8 cellular contexts compared by ENCODE assay signal in genomic region chr19:32676186-32676894, GRCh38. TPM values are rescaled to one million over a fixed set of nuclear protein-coding genes. Genes with fewer than 3 reads are reported as not detected.
DNase-seq lines count a peak whose midpoint lies in the region; ATAC-seq and TF ChIP-seq lines count a peak whose summit lies in the region.

No MANE protein-coding gene starts in this region.

- peak overlapping the region; percentile 81 for H2AFZ ChIP-seq in KMS-11 (ENCODE audit: low read depth)

- no peaks in the 10 kb centered on the region for H3K9me3 Mint-ChIP-seq in CD8-positive, alpha-beta memory T cell
- H3K9me3 Mint-ChIP-seq in activated naive CD4-positive, alpha-beta T cell treated with anti-CD3 and anti-CD28 coated beads, Interleukin-2, amount 10 ng/mL, durations not matched to agents 7 days and 5 days = no peaks in the 10 kb centered on the region
- no peaks in the 10 kb centered on the region for H3K9me3 Mint-ChIP-seq in stimulated activated effector memory CD8-positive, alpha-beta T cell treated with anti-CD3 and anti-CD28 coated beads, Interleukin-12 subunit alpha, Interleukin-12 subunit beta, amount 100 ng/mL, for 72 hours

- no peaks in the 10 kb centered on the region for H3K9me3 ChIP-seq in CD8-positive, alpha-beta memory T cell (ENCODE audit: low read length)
- H3K9me3 ChIP-seq in iPS-18c (ENCODE audit: control insufficient read depth, insufficient read depth, low read length) = peaks cover 5% of the 10 kb centered on the region

- CTCF ChIA-PET in CD8-positive, alpha-beta memory T cell (lab: Charles Lee) = interaction anchor here (1.3 to 2.6 kb wide), 3 partner anchors 11 to 295 kb away, joined by 3 to 5 read pairs (median 5); partner anchors contain the start of genes CEP89 and FAAP24
- CTCF ChIA-PET in activated naive CD4-positive, alpha-beta T cell treated with anti-CD3 and anti-CD28 coated beads, Interleukin-2, amount 10 ng/mL, durations not matched to agents 7 days and 5 days (lab: Charles Lee) = interaction anchor here (1.4 kb wide), 1 partner anchor 15 kb away, joined by 7 read pairs; the partner anchor contains the start of gene NUDT19

- no peak overlapping the region for H3K9ac ChIP-seq in KMS-11

- H3K4me2 ChIP-seq in KMS-11 = peak overlapping the region; percentile 64

- peaks cover 8% of the 10 kb centered on the region for H3K27me3 ChIP-seq in CD8-positive, alpha-beta memory T cell (ENCODE audit: insufficient read depth, low read length, poor library complexity, severe bottlenecking)
- H3K27me3 ChIP-seq in KMS-11 (ENCODE audit: insufficient read depth, low read depth) = no peaks in the 10 kb centered on the region

- ATAC-seq in stimulated activated effector memory CD8-positive, alpha-beta T cell treated with anti-CD3 and anti-CD28 coated beads, Interleukin-12 subunit alpha, Interleukin-12 subunit beta, amount 100 ng/mL, for 72 hours = no peak
- ATAC-seq in GM21576 (IDR thresholded peaks at IDR 0.05; ENCODE audit: unreplicated experiment) (no peak), HG03439 (IDR thresholded peaks at IDR 0.05; ENCODE audit: unreplicated experiment) (no peak)

- POLR2A ChIA-PET in CD8-positive, alpha-beta memory T cell (lab: Charles Lee) = interaction anchor here (0.8 to 3.7 kb wide), 5 partner anchors 13 to 300 kb away, joined by 3 to 25 read pairs (median 3); partner anchors contain the start of gene NUDT19

- H3K4me3 ChIP-seq in CD8-positive, alpha-beta memory T cell (ENCODE audit: low read length) = peak overlapping the region; percentile 92
- H3K4me3 ChIP-seq in KMS-11 (IDR thresholded peaks at IDR 0.05; ENCODE audit: insufficient read depth, low read depth, low read length) = no peak overlapping the region
- H3K4me3 ChIP-seq in iPS-18c (ENCODE audit: insufficient read depth, low read depth, low read length) = peak overlapping the region; percentile 77

- peaks cover 0 to 7% (median 0%) of the 10 kb centered on the region in 3 donors for H3K36me3 Mint-ChIP-seq in CD8-positive, alpha-beta memory T cell
- H3K36me3 Mint-ChIP-seq in activated naive CD4-positive, alpha-beta T cell treated with anti-CD3 and anti-CD28 coated beads, Interleukin-2, amount 10 ng/mL, durations not matched to agents 7 days and 5 days = peaks cover 3% of the 10 kb centered on the region
- H3K36me3 Mint-ChIP-seq in stimulated activated effector memory CD8-positive, alpha-beta T cell treated with anti-CD3 and anti-CD28 coated beads, Interleukin-12 subunit alpha, Interleukin-12 subunit beta, amount 100 ng/mL, for 72 hours = no peaks in the 10 kb centered on the region

- DNase-seq in CD8-positive, alpha-beta memory T cell = peak in 3 of 5 donors; percentile 4 to 33 (median 21)
- peak; percentile 33 for DNase-seq in activated naive CD4-positive, alpha-beta T cell treated with anti-CD3 and anti-CD28 coated beads, Interleukin-2, amount 10 ng/mL, durations not matched to agents 7 days and 5 days
- no peak for DNase-seq in stimulated activated effector memory CD8-positive, alpha-beta T cell treated with anti-CD3 and anti-CD28 coated beads, Interleukin-12 subunit alpha, Interleukin-12 subunit beta, amount 100 ng/mL, for 72 hours (ENCODE audit: low spot score in 2 of 2)
- no peak for DNase-seq in GF-D8 (lab: John Stamatoyannopoulos, UW)

- H4K20me1 ChIP-seq in KMS-11 (ENCODE audit: insufficient read depth) = no peaks in the 10 kb centered on the region

- H3K27ac Mint-ChIP-seq in CD8-positive, alpha-beta memory T cell = no peak overlapping the region
- H3K27ac Mint-ChIP-seq in activated naive CD4-positive, alpha-beta T cell treated with anti-CD3 and anti-CD28 coated beads, Interleukin-2, amount 10 ng/mL, durations not matched to agents 7 days and 5 days = no peak overlapping the region
- H3K27ac Mint-ChIP-seq in stimulated activated effector memory CD8-positive, alpha-beta T cell treated with anti-CD3 and anti-CD28 coated beads, Interleukin-12 subunit alpha, Interleukin-12 subunit beta, amount 100 ng/mL, for 72 hours = no peak overlapping the region

- peaks cover 36 to 44% (median 37%) of the 10 kb centered on the region in 3 donors for H3K4me1 Mint-ChIP-seq in CD8-positive, alpha-beta memory T cell
- H3K4me1 Mint-ChIP-seq in activated naive CD4-positive, alpha-beta T cell treated with anti-CD3 and anti-CD28 coated beads, Interleukin-2, amount 10 ng/mL, durations not matched to agents 7 days and 5 days = peaks cover 37% of the 10 kb centered on the region
- H3K4me1 Mint-ChIP-seq in stimulated activated effector memory CD8-positive, alpha-beta T cell treated with anti-CD3 and anti-CD28 coated beads, Interleukin-12 subunit alpha, Interleukin-12 subunit beta, amount 100 ng/mL, for 72 hours = peaks cover 35% of the 10 kb centered on the region

- H3K79me2 ChIP-seq in KMS-11 (ENCODE audit: insufficient read depth, low read depth) = peaks cover 38% of the 10 kb centered on the region

- no peak overlapping the region for H3K27ac ChIP-seq in CD8-positive, alpha-beta memory T cell (ENCODE audit: low read depth, low read length)
- no peak overlapping the region for H3K27ac ChIP-seq in KMS-11

- no peaks in the 10 kb centered on the region for H3K36me3 ChIP-seq in CD8-positive, alpha-beta memory T cell (ENCODE audit: insufficient read depth, low read length)
- H3K36me3 ChIP-seq in KMS-11 (ENCODE audit: insufficient read depth) = peaks cover 2% of the 10 kb centered on the region; the same call in 1 of the 2 replicates

- H3K4me1 ChIP-seq in CD8-positive, alpha-beta memory T cell (ENCODE audit: insufficient read depth, low read length) = peaks cover 19% of the 10 kb centered on the region
- H3K4me1 ChIP-seq in KMS-11 (ENCODE audit: low read depth, poor library complexity, severe bottlenecking) = peaks cover 12% of the 10 kb centered on the region

- TF ChIP-seq CTCF in KMS-11 (conservative IDR thresholded peaks at IDR 0.05; ENCODE audit: low read depth, low read length) = no peak

- peaks cover 9 to 13% of the 10 kb centered on the region in 2 donors for H3K27me3 Mint-ChIP-seq in CD8-positive, alpha-beta memory T cell
- peaks cover 66% of the 10 kb centered on the region for H3K27me3 Mint-ChIP-seq in activated naive CD4-positive, alpha-beta T cell treated with anti-CD3 and anti-CD28 coated beads, Interleukin-2, amount 10 ng/mL, durations not matched to agents 7 days and 5 days

- H3K4me3 Mint-ChIP-seq in CD8-positive, alpha-beta memory T cell = peak overlapping the region; percentile 15 to 96 (median 94)
- H3K4me3 Mint-ChIP-seq in activated naive CD4-positive, alpha-beta T cell treated with anti-CD3 and anti-CD28 coated beads, Interleukin-2, amount 10 ng/mL, durations not matched to agents 7 days and 5 days = peak overlapping the region; percentile 87
- H3K4me3 Mint-ChIP-seq in stimulated activated effector memory CD8-positive, alpha-beta T cell treated with anti-CD3 and anti-CD28 coated beads, Interleukin-12 subunit alpha, Interleukin-12 subunit beta, amount 100 ng/mL, for 72 hours = peak overlapping the region; percentile 83

RNA-seq across cellular contexts. Expression of gene RGS9BP, which starts 0.7 kb away (rescaled TPM):
- total RNA-seq in CD8-positive, alpha-beta memory T cell = under 1 TPM; 0.15 to 0.20 TPM
- 0.12 TPM for polyA plus RNA-seq in CD8-positive, alpha-beta memory T cell

RNA-seq across cellular contexts. Expression of gene ANKRD27, which starts 1.4 kb away (rescaled TPM):
- total RNA-seq in CD8-positive, alpha-beta memory T cell = 10 to 100 TPM; 38.0 to 42.4 TPM
- 31.1 TPM for polyA plus RNA-seq in CD8-positive, alpha-beta memory T cell

RNA-seq across cellular contexts. Expression of gene NUDT19, which starts 15.3 kb away (rescaled TPM):
- 10 to 100 TPM; 19.5 to 20.6 TPM for total RNA-seq in CD8-positive, alpha-beta memory T cell
- 5.0 TPM for polyA plus RNA-seq in CD8-positive, alpha-beta memory T cell

RNA-seq across cellular contexts. Expression of gene TDRD12, which starts 43.2 kb away (rescaled TPM):
- total RNA-seq in CD8-positive, alpha-beta memory T cell = under 1 TPM; 0.15 to 0.20 TPM
- polyA plus RNA-seq in CD8-positive, alpha-beta memory T cell = 0.21 TPM

Comparison
In these comparisons a context has a peak if more than half of its experiments do, and no peak if none do; other contexts are left out.
1. DNase-seq: peak in CD8-positive, alpha-beta memory T cell (3 of 5) and activated naive CD4-positive, alpha-beta T cell treated with anti-CD3 and anti-CD28 coated beads, Interleukin-2, amount 10 ng/mL, durations not matched to agents 7 days and 5 days (single experiment); none in stimulated activated effector memory CD8-positive, alpha-beta T cell treated with anti-CD3 and anti-CD28 coated beads, Interleukin-12 subunit alpha, Interleukin-12 subunit beta, amount 100 ng/mL, for 72 hours (0 of 2) and GF-D8 (single experiment).
2. Peak in every context shown above with its lines, with median percentiles within 50 percentile points of each other: H3K4me3 Mint-ChIP-seq.